ENCODE assay signal across 22 cellular contexts in genomic region chr6:124536792-124537191, GRCh38.
DNase-seq lines count a peak whose midpoint lies in the region; ATAC-seq and TF ChIP-seq lines count a peak whose summit lies in the region.
"Had no signal": no experiment of that assay in that cellular context is flagged by ENCODE, and none has a peak within 500 bp of the region (broad histone marks: within the 10 kb centered on the region; RNA-seq: fewer than 3 reads in every experiment).

No MANE protein-coding gene starts in this region.

- no peaks in the 10 kb centered on the region for H3K36me3 ChIP-seq in Panc1 (ENCODE audit: control insufficient read depth, insufficient read depth, low read length)
- no peaks in the 10 kb centered on the region for H3K36me3 ChIP-seq in heart right ventricle
- H3K36me3 ChIP-seq: brain microvascular endothelial cell, heart left ventricle, left ventricle myocardium inferior, SJCRH30 had no signal

- H3K9me3 ChIP-seq in Panc1 (ENCODE audit: control insufficient read depth, insufficient read depth, low read depth, low read length) (peaks cover 22% of the 10 kb centered on the region; the same call in 1 of the 2 replicates), heart right ventricle (no peaks in the 10 kb centered on the region)
- H3K9me3 ChIP-seq: heart left ventricle, left ventricle myocardium inferior, psoas muscle, SJCRH30 had no signal

- in situ Hi-C loops in Panc1 (cut with HindIII; ENCODE audit: low pct_unique_long_range_greater_than_20kb, low sequenced_read_pairs), result no loop called here

- DNase-seq in DMS153 (lab: John Stamatoyannopoulos, UW), result peak; percentile 26
- peak; percentile 6 for DNase-seq in HT-29 (ENCODE audit: low spot score)
- DNase-seq in Panc1 (ENCODE audit: low read depth, low spot score), result peak; percentile 88
- peak; percentile 8 for DNase-seq in iris pigment epithelial cell (ENCODE audit: low read depth)
- DNase-seq in heart right ventricle, result no peak
- DNase-seq in D341Med (ENCODE audit: low spot score), result no peak
- no peak for DNase-seq in NCI-H1694 (lab: John Stamatoyannopoulos, UW)
- DNase-seq: activated CD4-positive, alpha-beta T cell treated with anti-CD3 and anti-CD28 coated beads for 48 hours; activated naive CD8-positive, alpha-beta T cell treated with anti-CD3 and anti-CD28 coated beads, Interleukin-2, amount 10 ng/mL, durations not matched to agents 7 days and 5 days; brain microvascular endothelial cell; CD4-positive, alpha-beta memory T cell; DND-41; heart left ventricle; left ventricle myocardium inferior; NCI-H1436; NCI-H446 treated with DMSO at 0.1 percent for 48 hours; psoas muscle; stimulated activated CD4-positive, alpha-beta T cell treated with anti-CD3 and anti-CD28 coated beads, Interleukin-2, amount 100 ng/mL, for 48 hours; stimulated activated naive CD4-positive, alpha-beta T cell treated with Interleukin-2 at 50 U/mL for 16 hours; T-helper 17 cell had no signal

- H3K27ac ChIP-seq in Panc1 (ENCODE audit: low read length) (peak overlapping the region; percentile 99), heart right ventricle (no peak overlapping the region)
- H3K27ac ChIP-seq: brain microvascular endothelial cell, heart left ventricle, left ventricle myocardium inferior, psoas muscle, SJCRH30 had no signal

- CTCF ChIA-PET in Panc1 (lab: Charles Lee), result no interaction called here

- intact Hi-C loops in Panc1 (cut with micrococcal nuclease; ENCODE audit: unreplicated experiment), result loop anchor here (2.0 to 10.0 kb wide), 3 partner anchors 49 to 734 kb away; partner anchors contain the start of gene NKAIN2
- intact Hi-C loops in heart right ventricle (cut with DNase I), result no loop called here

- BruUV-seq in Panc1 (replicated peaks; lab: Mats Ljungman, UMichigan), result no TSS peak

- WGBS in heart right ventricle, 2 donors, result 52 to 56% methylated on average over 3 of the region's 3 CpGs

- H3K4me1 ChIP-seq in Panc1 (ENCODE audit: control insufficient read depth, insufficient read depth, low read length), result peaks cover 35% of the 10 kb centered on the region
- no peaks in the 10 kb centered on the region for H3K4me1 ChIP-seq in heart right ventricle
- H3K4me1 ChIP-seq: heart left ventricle, left ventricle myocardium inferior, psoas muscle, SJCRH30 had no signal

- ATAC-seq in Panc1 (peak; percentile 62), heart right ventricle (no peak)
- ATAC-seq: HCT116, heart left ventricle, psoas muscle, T-helper 17 cell had no signal

- peak overlapping the region in 1 of 2 experiments; percentile 40; a peak in 3 of 4 replicates for H3K4me3 ChIP-seq in Panc1 (ENCODE audit: low read depth in 2 of 2, low read length in 2 of 2)
- H3K4me3 ChIP-seq in heart right ventricle, result no peak overlapping the region
- H3K4me3 ChIP-seq: heart left ventricle, left ventricle myocardium inferior, psoas muscle, SJCRH30 had no signal

- POLR2A ChIA-PET in Panc1 (lab: Charles Lee), result interaction anchor here (0.7 kb wide), 1 partner anchor 259 kb away, joined by 4 read pairs; no protein-coding TSS in a partner anchor

- TF ChIP-seq CTCF in Panc1 (IDR thresholded peaks at IDR 0.05) (no peak), heart right ventricle (IDR thresholded peaks at IDR 0.05) (no peak)

- H3K27me3 ChIP-seq in Panc1 (ENCODE audit: control insufficient read depth, insufficient read depth, low read length) (no peaks in the 10 kb centered on the region), heart right ventricle (no peaks in the 10 kb centered on the region)
- H3K27me3 ChIP-seq: brain microvascular endothelial cell, heart left ventricle, SJCRH30 had no signal

Comparison
In these comparisons a context has a peak if more than half of its experiments do, and no peak if none do; other contexts are left out.
1. DNase-seq: peak in DMS153 (single experiment), HT-29 (single experiment), Panc1 (single experiment) and iris pigment epithelial cell (single experiment); none in heart right ventricle (0 of 2), D341Med (single experiment) and NCI-H1694 (single experiment).